Comparison of ENCODE assay signal across 12 cellular contexts in the genomic region with DNA sequence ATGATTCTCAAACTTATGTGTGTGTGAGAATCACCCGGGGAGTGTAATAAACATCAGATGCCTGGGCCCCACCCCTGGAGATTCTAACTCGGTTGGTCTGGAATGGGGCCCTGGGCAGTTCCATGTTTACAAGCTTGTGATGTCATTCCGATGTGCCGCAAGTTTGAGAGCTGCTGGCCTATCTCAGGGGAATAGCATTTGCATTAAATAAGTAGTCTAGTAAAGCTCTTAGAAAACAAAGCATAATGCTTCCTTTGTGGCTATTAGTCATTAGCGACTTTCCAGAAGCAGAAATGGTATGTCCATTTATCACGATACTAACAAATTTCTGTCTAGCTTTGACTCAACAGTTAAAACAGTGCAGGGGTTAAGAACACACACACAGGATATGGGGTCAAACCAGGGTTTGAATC. TPM values are rescaled to one million over a fixed set of nuclear protein-coding genes. Genes with fewer than 3 reads are reported as not detected.
A peak's percentile ranks its signal among the peaks of the same experiment; 100 is the strongest.
DNase-seq lines count a peak whose midpoint lies in the region; ATAC-seq and TF ChIP-seq lines count a peak whose summit lies in the region.
"Had no signal": no experiment of that assay in that cellular context is flagged by ENCODE, and none has a peak within 500 bp of the region (broad histone marks: within the 10 kb centered on the region; RNA-seq: fewer than 3 reads in every experiment).

No MANE protein-coding gene starts in this region.

- no peaks in the 10 kb centered on the region for H3K4me1 Mint-ChIP-seq in activated T-cell treated with anti-CD3 and anti-CD28 coated beads, Interleukin-2, amount 50 U/mL, for 24 hours (ENCODE audit: low read depth)
- no peaks in the 10 kb centered on the region for H3K4me1 Mint-ChIP-seq in CD4-positive, alpha-beta T cell (ENCODE audit: low read depth)

- no peak overlapping the region for H3K4ac ChIP-seq in trophoblast cell (ENCODE audit: low read depth, low read length)

- ATAC-seq in HG03108 (IDR thresholded peaks at IDR 0.05; ENCODE audit: unreplicated experiment): no peak
- ATAC-seq in CD4-positive, alpha-beta T cell (ENCODE audit: poor library complexity): no peak

- peaks cover 6% of the 10 kb centered on the region for H3K79me1 ChIP-seq in trophoblast cell (ENCODE audit: low read length)

- WGBS in trophoblast cell (ENCODE audit: extremely low coverage, insufficient coverage, insufficient read length): no CpG with 5 or more reads among the region's 6 CpGs

- intact Hi-C loops in colonic mucosa (cut with DNase I): no loop called here
- intact Hi-C loops in CD4-positive, alpha-beta T cell (cut with DNase I, micrococcal nuclease): no loop called here

- H2BK5ac ChIP-seq in trophoblast cell (ENCODE audit: low read depth, low read length, poor library complexity): no peak overlapping the region

- H3K27me3 ChIP-seq in trophoblast cell (ENCODE audit: insufficient read depth, low read length): no peaks in the 10 kb centered on the region
- no peaks in the 10 kb centered on the region for H3K27me3 ChIP-seq in colonic mucosa
- peaks cover 3% of the 10 kb centered on the region for H3K27me3 ChIP-seq in CD4-positive, alpha-beta T cell (ENCODE audit: control insufficient read depth, insufficient read depth, low read length)
- H3K27me3 ChIP-seq: breast epithelium, uterus had no signal

- DNase-seq in GM10266 (ENCODE audit: extremely low spot score): peak; percentile 20
- peak; percentile 65 for DNase-seq in HT-29 (ENCODE audit: low spot score)
- DNase-seq in cardiac fibroblast (ENCODE audit: low read depth in 2 of 2): peak; percentile 81 to 96
- DNase-seq in trophoblast cell: peak; percentile 68 to 72
- DNase-seq in activated T-cell treated with anti-CD3 and anti-CD28 coated beads, Interleukin-2, amount 50 U/mL, for 24 hours: no peak
- no peak for DNase-seq in colonic mucosa
- no peak for DNase-seq in CD4-positive, alpha-beta T cell
- DNase-seq: NCI-H2081 treated with DMSO at 0.1 percent for 48 hours, uterus had no signal

- peaks cover 3% of the 10 kb centered on the region in 2 experiments for H3K4me1 ChIP-seq in trophoblast cell (ENCODE audit: control insufficient read depth in 1 of 2, insufficient read depth in 2 of 2, low read length in 2 of 2)
- H3K4me1 ChIP-seq in colonic mucosa: no peaks in the 10 kb centered on the region
- H3K4me1 ChIP-seq: breast epithelium, uterus had no signal

- H4K91ac ChIP-seq in trophoblast cell (ENCODE audit: low read depth, low read length): no peak overlapping the region

- no peak overlapping the region for H3K18ac ChIP-seq in trophoblast cell (ENCODE audit: low read length)

- CTCF ChIA-PET in CD4-positive, alpha-beta T cell (lab: Charles Lee): no interaction called here

- H3K79me2 ChIP-seq in trophoblast cell (ENCODE audit: control insufficient read depth, insufficient read depth, low read length, poor library complexity): no peaks in the 10 kb centered on the region

- no peak overlapping the region for H2AK5ac ChIP-seq in trophoblast cell (ENCODE audit: low read length)

- H3K4me3 ChIP-seq in cardiac fibroblast (replicated peaks in 1 of 2; ENCODE audit: low read depth in 2 of 2, low read length in 2 of 2) (no peak overlapping the region), trophoblast cell (ENCODE audit: low read depth, low read length) (no peak overlapping the region), colonic mucosa (no peak overlapping the region)
- H3K4me3 ChIP-seq: breast epithelium, SK-N-MC, uterus had no signal

- H3K4me3 Mint-ChIP-seq in activated T-cell treated with anti-CD3 and anti-CD28 coated beads, Interleukin-2, amount 50 U/mL, for 24 hours: no peak overlapping the region
- H3K4me3 Mint-ChIP-seq in CD4-positive, alpha-beta T cell: no peak overlapping the region

- no peak overlapping the region for H4K12ac ChIP-seq in trophoblast cell (ENCODE audit: low read depth, low read length)

- H2AFZ ChIP-seq in trophoblast cell (ENCODE audit: insufficient read depth, low read length, poor library complexity): no peak overlapping the region

- no peak overlapping the region for H4K8ac ChIP-seq in trophoblast cell (ENCODE audit: low read depth, low read length)

- H3K9ac ChIP-seq in trophoblast cell (ENCODE audit: low read length) (no peak overlapping the region), colonic mucosa (ENCODE audit: low read depth in 2 of 2, low read length in 2 of 2) (no peak overlapping the region)

- no peak overlapping the region for H3K14ac ChIP-seq in trophoblast cell (ENCODE audit: low read length)

- H3K36me3 Mint-ChIP-seq in activated T-cell treated with anti-CD3 and anti-CD28 coated beads, Interleukin-2, amount 50 U/mL, for 24 hours (ENCODE audit: low read depth): no peaks in the 10 kb centered on the region
- no peaks in the 10 kb centered on the region for H3K36me3 Mint-ChIP-seq in CD4-positive, alpha-beta T cell (ENCODE audit: low read depth)

- POLR2A ChIA-PET in CD4-positive, alpha-beta T cell (lab: Charles Lee): no interaction called here

- no peak overlapping the region for H3K4me2 ChIP-seq in trophoblast cell (ENCODE audit: low read length)

- peaks cover 23% of the 10 kb centered on the region for H3K27me3 Mint-ChIP-seq in activated T-cell treated with anti-CD3 and anti-CD28 coated beads, Interleukin-2, amount 50 U/mL, for 24 hours
- H3K27me3 Mint-ChIP-seq in CD4-positive, alpha-beta T cell: peaks cover 21% of the 10 kb centered on the region

- H3K27ac Mint-ChIP-seq in activated T-cell treated with anti-CD3 and anti-CD28 coated beads, Interleukin-2, amount 50 U/mL, for 24 hours: no peak overlapping the region
- H3K27ac Mint-ChIP-seq in CD4-positive, alpha-beta T cell: no peak overlapping the region

- no peak overlapping the region for H2BK120ac ChIP-seq in trophoblast cell (ENCODE audit: insufficient read depth, low read length, poor library complexity)

- H3K36me3 ChIP-seq in trophoblast cell (ENCODE audit: control insufficient read depth in 1 of 2, insufficient read depth in 2 of 2, low read length in 2 of 2) (no peaks in the 10 kb centered on the region), colonic mucosa (no peaks in the 10 kb centered on the region)
- H3K36me3 ChIP-seq: breast epithelium, uterus had no signal

- H3K27ac ChIP-seq in trophoblast cell (ENCODE audit: low read depth, low read length) (peak overlapping the region; percentile 43), colonic mucosa (no peak overlapping the region)
- H3K27ac ChIP-seq in CD4-positive, alpha-beta T cell (ENCODE audit: low read depth, low read length): no peak overlapping the region
- H3K27ac ChIP-seq: breast epithelium, SK-N-MC, uterus had no signal

- H3K9me3 ChIP-seq in trophoblast cell (ENCODE audit: insufficient read depth, low read depth, low read length) (no peaks in the 10 kb centered on the region), colonic mucosa (no peaks in the 10 kb centered on the region)
- no peaks in the 10 kb centered on the region for H3K9me3 ChIP-seq in CD4-positive, alpha-beta T cell (ENCODE audit: control insufficient read depth, low read length)
- H3K9me3 ChIP-seq: breast epithelium, uterus had no signal

- no peak overlapping the region for H3K23ac ChIP-seq in trophoblast cell (ENCODE audit: low read length)

- H2BK12ac ChIP-seq in trophoblast cell (ENCODE audit: low read length): no peak overlapping the region

- H3K9me3 Mint-ChIP-seq in activated T-cell treated with anti-CD3 and anti-CD28 coated beads, Interleukin-2, amount 50 U/mL, for 24 hours: no peaks in the 10 kb centered on the region
- H3K9me3 Mint-ChIP-seq in CD4-positive, alpha-beta T cell: no peaks in the 10 kb centered on the region

- TF ChIP-seq CTCF in GM10266 (IDR thresholded peaks at IDR 0.05; ENCODE audit: control insufficient read depth, insufficient read depth, low read depth, missing control alignments) (no peak), cardiac fibroblast (IDR thresholded peaks at IDR 0.05; ENCODE audit: low read depth, low read length) (no peak), colonic mucosa (IDR thresholded peaks at IDR 0.05) (no peak)
- TF ChIP-seq CTCF in CD4-positive, alpha-beta T cell (IDR thresholded peaks at IDR 0.05): no peak

RNA-seq across cellular contexts. Expression of a gene that starts 20.9 kb away (rescaled TPM):
- total RNA-seq in HT-29 (2014; rRNA removed; shearing (Covaris generic)): 1.5 and 1.7 TPM in 2 replicates
- polyA plus RNA-seq in trophoblast cell (2013): 0.59 and 0.62 TPM in 2 replicates
- total RNA-seq in colonic mucosa: 1 to 10 TPM in 1 of 2 donors, under 1 TPM in 1; 0.69 to 1.3 TPM
- total RNA-seq in CD4-positive, alpha-beta T cell: 1 to 10 TPM; 2.3 to 2.6 TPM

RNA-seq across cellular contexts. Expression of a gene that starts 21.1 kb away (rescaled TPM):
- 28.1 and 32.0 TPM in 2 replicates for total RNA-seq in HT-29 (2014; rRNA removed; shearing (Covaris generic))
- 65.5 and 69.9 TPM in 2 replicates for polyA plus RNA-seq in trophoblast cell (2013)
- total RNA-seq in colonic mucosa: 10 to 100 TPM; 73.1 to 78.6 TPM
- 10 to 100 TPM; 54.0 to 54.6 TPM for total RNA-seq in CD4-positive, alpha-beta T cell

Comparison
In these comparisons a context has a peak if more than half of its experiments do, and no peak if none do; other contexts are left out.
1. DNase-seq: peak in GM10266 (single experiment), HT-29 (single experiment), cardiac fibroblast (2 of 2) and trophoblast cell (2 of 2); none in activated T-cell treated with anti-CD3 and anti-CD28 coated beads, Interleukin-2, amount 50 U/mL, for 24 hours (single experiment), colonic mucosa (single experiment) and CD4-positive, alpha-beta T cell (0 of 10).